ENCODE assay signal across 8 cellular contexts in genomic region chr7:94656925-94657731, GRCh38. TPM values are rescaled to one million over a fixed set of nuclear protein-coding genes. Genes with fewer than 3 reads are reported as not detected.
A peak's percentile ranks its signal among the peaks of the same experiment; 100 is the strongest.
DNase-seq lines count a peak whose midpoint lies in the region; ATAC-seq, FAIRE-seq and TF ChIP-seq lines count a peak whose summit lies in the region.

No MANE protein-coding gene starts in this region.

- H3K4me1 Mint-ChIP-seq in activated CD4-positive, alpha-beta T cell treated with anti-CD3 and anti-CD28 coated beads for 36 hours = peaks cover 20% of the 10 kb centered on the region

- no peaks in the 10 kb centered on the region for H3K36me3 Mint-ChIP-seq in activated CD4-positive, alpha-beta T cell treated with anti-CD3 and anti-CD28 coated beads for 36 hours (ENCODE audit: low read depth)

- H3K9ac ChIP-seq in GM12878 (ENCODE audit: control insufficient read depth, insufficient read depth, low read length) = peak overlapping the region; percentile 17; the same call in 1 of the 2 replicates

- H3K4me1 ChIP-seq in OCI-LY7 (ENCODE audit: insufficient read depth, low read length, poor library complexity, severe bottlenecking) (no peaks in the 10 kb centered on the region), GM12878 (ENCODE audit: control insufficient read depth, insufficient read depth, low read length) (no peaks in the 10 kb centered on the region; the same call in 1 of the 2 replicates)

- SMC1A ChIA-PET in GM12878 (lab: Charles Lee; ENCODE audit: uncharacterized antibody, unreplicated experiment) = interaction anchor here (0.8 to 5.6 kb wide), 15 partner anchors 10 to 843 kb away, joined by 3 to 57 read pairs (median 3); no protein-coding TSS in a partner anchor

- TF ChIP-seq CTCF in OCI-LY7 (conservative IDR thresholded peaks at IDR 0.05; ENCODE audit: low read length) (no peak), GM12878 (IDR thresholded peaks at IDR 0.05 in 2 of 3, conservative IDR thresholded peaks at IDR 0.05 in 1 of 3; ENCODE audit: control insufficient read depth in 2 of 3, extremely low read depth in 1 of 3, insufficient read depth in 1 of 3, low read depth in 3 of 3, low read length in 3 of 3) (no peak), kidney epithelial cell (IDR thresholded peaks at IDR 0.05; ENCODE audit: insufficient read depth, low read length, poor library complexity, severe bottlenecking) (no peak)

- intact Hi-C loops in activated CD4-positive, alpha-beta T cell treated with anti-CD3 and anti-CD28 coated beads for 36 hours (cut with DNase I, micrococcal nuclease) = loop anchor here (1.0 to 10.0 kb wide), 5 partner anchors 147 to 1822 kb away; partner anchors contain the start of gene CDK6 (in 1 of the 2)
- intact Hi-C loops in OCI-LY7 (cut with micrococcal nuclease; ENCODE audit: unreplicated experiment) = loop anchor here (1.0 kb wide), 2 partner anchors 147 to 208 kb away; no protein-coding TSS in a partner anchor
- intact Hi-C loops in GM12878 (cut with micrococcal nuclease; ENCODE audit: unreplicated experiment) = loop anchor here (1.0 to 10.0 kb wide), 4 partner anchors 145 to 1028 kb away; no protein-coding TSS in a partner anchor

- peaks cover 23% of the 10 kb centered on the region for H3K27me3 Mint-ChIP-seq in activated CD4-positive, alpha-beta T cell treated with anti-CD3 and anti-CD28 coated beads for 36 hours

- WGBS in GM12878 (ENCODE audit: insufficient coverage, insufficient replicate concordance, low lambda C conversion rate, missing lambda C conversion rate) = 35% methylated on average over 36 of the region's 36 CpGs

- no peak for TF ChIP-seq POLR2A in GM12878 (IDR thresholded peaks at IDR 0.05; ENCODE audit: low read depth, low read length)

- H3K9me3 Mint-ChIP-seq in activated CD4-positive, alpha-beta T cell treated with anti-CD3 and anti-CD28 coated beads for 36 hours (ENCODE audit: low read depth) = no peaks in the 10 kb centered on the region

- H2AFZ ChIP-seq in OCI-LY7 (ENCODE audit: low read length) (peak overlapping the region; percentile 45), GM12878 (ENCODE audit: control insufficient read depth, low read depth, low read length) (peak overlapping the region; percentile 82)

- peak overlapping the region; percentile 5 for H3K27ac Mint-ChIP-seq in activated CD4-positive, alpha-beta T cell treated with anti-CD3 and anti-CD28 coated beads for 36 hours

- no peaks in the 10 kb centered on the region for H3K9me2 ChIP-seq in OCI-LY7 (ENCODE audit: insufficient read depth, low read length)

- CTCF ChIA-PET in activated CD4-positive, alpha-beta T cell treated with anti-CD3 and anti-CD28 coated beads for 36 hours (lab: Charles Lee) = interaction anchor here (0.6 to 1.1 kb wide), 6 partner anchors 15 to 844 kb away, joined by 3 to 13 read pairs (median 3); no protein-coding TSS in a partner anchor
- CTCF ChIA-PET in OCI-LY7 (lab: Charles Lee; ENCODE audit: unreplicated experiment) = interaction anchor here (0.6 to 0.9 kb wide), 2 partner anchors 24 to 208 kb away, joined by 3 read pairs; no protein-coding TSS in a partner anchor
- CTCF ChIA-PET in GM12878 (lab: Yijun Ruan, JAX) = interaction anchor here (0.6 to 4.3 kb wide), 10 partner anchors 30 to 1033 kb away, joined by 3 to 45 read pairs (median 4); no protein-coding TSS in a partner anchor

- in situ Hi-C loops in GM12878 (cut with MboI) = no loop called here

- peak overlapping the region; percentile 88 for H3K4me2 ChIP-seq in OCI-LY7 (ENCODE audit: low read length)
- H3K4me2 ChIP-seq in GM12878 (ENCODE audit: control insufficient read depth, insufficient read depth) = peak overlapping the region; percentile 84

- H3K4me3 ChIP-seq in OCI-LY7 (ENCODE audit: low read depth, low read length, poor library complexity, severe bottlenecking) (peak overlapping the region; percentile 71), GM12878 (peak overlapping the region; percentile 71), kidney epithelial cell (ENCODE audit: low read depth, low read length) (peak overlapping the region; percentile 52)

- POLR2A ChIA-PET in activated CD4-positive, alpha-beta T cell treated with anti-CD3 and anti-CD28 coated beads for 36 hours (lab: Charles Lee) = interaction anchor here (0.6 kb wide), 1 partner anchor 61 kb away, joined by 4 read pairs; no protein-coding TSS in a partner anchor
- POLR2A ChIA-PET in OCI-LY7 (lab: Charles Lee) = interaction anchor here (0.6 to 3.6 kb wide), 11 partner anchors 12 to 1159 kb away, joined by 3 to 14 read pairs (median 4); no protein-coding TSS in a partner anchor
- POLR2A ChIA-PET in GM12878 (lab: Charles Lee) = interaction anchor here (1.1 to 3.0 kb wide), 3 partner anchors 26 to 212 kb away, joined by 3 to 9 read pairs (median 4); partner anchors contain the start of gene CASD1

- H3K36me3 ChIP-seq in OCI-LY7 (ENCODE audit: insufficient read depth, low read length) = no peaks in the 10 kb centered on the region
- no peaks in the 10 kb centered on the region for H3K36me3 ChIP-seq in GM12878 (ENCODE audit: control insufficient read depth in 2 of 2, insufficient read depth in 2 of 2, low read length in 1 of 2)
- no peaks in the 10 kb centered on the region for H3K36me3 ChIP-seq in kidney epithelial cell (ENCODE audit: control insufficient read depth, insufficient read depth, low read length)

- H3K4me3 Mint-ChIP-seq in activated CD4-positive, alpha-beta T cell treated with anti-CD3 and anti-CD28 coated beads for 36 hours = peak overlapping the region; percentile 67

- BruUV-seq in OCI-LY7 (replicated peaks; lab: Mats Ljungman, UMichigan) = no TSS peak
- no TSS peak for BruUV-seq in GM12878 (replicated peaks; lab: Mats Ljungman, UMichigan)

- FAIRE-seq in GM12878 (lab: Jason Lieb, UNC) = no peak

- H3K9me3 ChIP-seq in OCI-LY7 (ENCODE audit: low read length) (no peaks in the 10 kb centered on the region), GM12878 (replicated peaks; ENCODE audit: control insufficient read depth, insufficient read depth, low read length) (no peaks in the 10 kb centered on the region; the same call in 2 of the 3 replicates)

- no peak for TF ChIP-seq RAD21 in GM12878 (IDR thresholded peaks at IDR 0.05; ENCODE audit: insufficient read depth, low read depth, low read length)

- peaks cover 36% of the 10 kb centered on the region for H3K79me2 ChIP-seq in OCI-LY7 (ENCODE audit: insufficient read depth, low read depth, low read length)
- H3K79me2 ChIP-seq in GM12878 (ENCODE audit: control insufficient read depth, insufficient read depth, low read length) = peaks cover 12% of the 10 kb centered on the region

- H3K27me3 ChIP-seq in GM12878 (replicated peaks in 1 of 2; ENCODE audit: control insufficient read depth in 2 of 2, insufficient read depth in 2 of 2, low read length in 1 of 2) = no peaks in the 10 kb centered on the region
- no peaks in the 10 kb centered on the region for H3K27me3 ChIP-seq in kidney epithelial cell (ENCODE audit: control insufficient read depth, insufficient read depth, low read length)

- TF ChIP-seq EP300 in GM12878 (IDR thresholded peaks at IDR 0.05; ENCODE audit: borderline replicate concordance in 1 of 2, control insufficient read depth in 1 of 2, low read depth in 2 of 2, low read length in 2 of 2) = no peak

- no peak for ATAC-seq in activated CD4-positive, alpha-beta T cell treated with anti-CD3 and anti-CD28 coated beads for 36 hours
- peak; percentile 3; the same call in 2 of the 3 replicates for ATAC-seq in GM12878

- no peaks in the 10 kb centered on the region for H4K20me1 ChIP-seq in OCI-LY7 (ENCODE audit: insufficient read depth, low read length)
- H4K20me1 ChIP-seq in GM12878 (ENCODE audit: control insufficient read depth, insufficient read depth) = no peaks in the 10 kb centered on the region

- peak overlapping the region; percentile 42 for H3K27ac ChIP-seq in OCI-LY7 (ENCODE audit: low read depth, low read length, poor library complexity, severe bottlenecking)
- H3K27ac ChIP-seq in GM12878 (ENCODE audit: control insufficient read depth, insufficient read depth) = no peak overlapping the region

- DNase-seq in activated CD4-positive, alpha-beta T cell treated with anti-CD3 and anti-CD28 coated beads for 36 hours = peak; percentile 41
- no peak for DNase-seq in activated CD4-positive, alpha-beta T cell treated with anti-CD3 and anti-CD28 coated beads for 1 hour
- DNase-seq in OCI-LY7 (ENCODE audit: low spot score) (peak; percentile 72), GM12878 (ENCODE audit: low read depth, low spot score) (no peak), kidney epithelial cell (ENCODE audit: low read depth) (no peak), NOMO-1 treated with dmso at 0.1 percent for 144 hours (lab: John Stamatoyannopoulos, UW; ENCODE audit: unreplicated experiment) (no peak), OCI-M2 (lab: John Stamatoyannopoulos, UW; ENCODE audit: unreplicated experiment) (no peak)
- DNase-seq in stimulated activated CD8-positive, alpha-beta memory T cell treated with anti-CD3 and anti-CD28 coated beads, Interleukin-4, amount 100 ng/mL, for 48 hours = peak; percentile 30

- RAD21 ChIA-PET in GM12878 (lab: Charles Lee; ENCODE audit: unreplicated experiment) = interaction anchor here (0.7 to 6.0 kb wide), 8 partner anchors 26 to 820 kb away, joined by 3 to 92 read pairs (median 4); no protein-coding TSS in a partner anchor

TF ChIP-seq in GM12878, 131 proteins besides CTCF, POLR2A, EP300 and RAD21 (continues in another document):
- 0 out of 2 replicates have a peak, but pooled peaks have one; percentile 7 for TF ChIP-seq PML (IDR thresholded peaks at IDR 0.05; ENCODE audit: low read length)
- peak; percentile 81 for TF ChIP-seq YY1 (IDR thresholded peaks at IDR 0.05; ENCODE audit: low read depth, low read length)

RNA-seq across cellular contexts. Expression of gene SGCE, which starts 1.2 kb away (rescaled TPM):
- 1 to 10 TPM in 1 of 2 experiments, under 1 TPM in 1; 0.39 to 1.1 TPM for total RNA-seq in activated CD4-positive, alpha-beta T cell treated with anti-CD3 and anti-CD28 coated beads for 36 hours
- total RNA-seq in OCI-LY7 (2014; rRNA removed; shearing (Covaris generic)) = 27.1 and 40.2 TPM in 2 replicates
- total RNA-seq in OCI-LY7 (2022) (23.5 and 25.4 TPM in 2 replicates), GM12878 (2014; rRNA removed) (51.5 and 55.0 TPM in 2 replicates), GM12878 (2014; rRNA removed; fragmentation: Illumina TruSeq; extraction: Trizol) (53.3 and 55.9 TPM in 2 replicates), GM12878 (2021) (38.6 and 44.1 TPM in 2 replicates), kidney epithelial cell (24.9 and 33.6 TPM in 2 replicates)
- total RNA-seq in GM12878 (2013; cell fraction: nucleolus; rRNA removed) = 114 and 121 TPM in 2 replicates
- 22.5 TPM for polyA plus RNA-seq in GM12878 (2011; ENCODE audit: low read depth)
- polyA plus RNA-seq in GM12878 (2011; rRNA removed) (42.5 and 45.1 TPM in 2 replicates), GM12878 (2014; fragmentation: Illumina TruSeq; extraction: Trizol) (59.6 and 71.2 TPM in 2 replicates), GM12878 (2014; fragmentation: Nextera tagmentation; extraction: Ambion mirVana) (10 to 100 TPM; 30.5 to 46.3 TPM), GM12878 (2014; rRNA removed) (36.6 and 47.0 TPM in 2 replicates), GM12878 (2016; fragmentation: Nextera tagmentation; extraction: Ambion mirVana) (10 to 100 TPM; 78.5 to 80.1 TPM)
- 16.5 and 17.1 TPM in 2 replicates for polyA plus RNA-seq in GM12878 (2011; cell fraction: cytosol; rRNA removed)
- 30.0 and 35.1 TPM in 2 replicates for polyA plus RNA-seq in GM12878 (2011; cell fraction: nucleus; rRNA removed)
- polyA plus RNA-seq in GM12878 (2012) = 25.6 and 32.4 TPM in 2 replicates
- polyA minus RNA-seq in GM12878 (2011; rRNA and poly(A)+ RNA removed) = 30.1 and 33.0 TPM in 2 replicates
- 8.0 and 9.6 TPM in 2 replicates for polyA minus RNA-seq in GM12878 (2011; cell fraction: cytosol; rRNA and poly(A)+ RNA removed)
- polyA minus RNA-seq in GM12878 (2011; cell fraction: nucleus; rRNA and poly(A)+ RNA removed) = 53.1 and 79.7 TPM in 2 replicates

Comparison
In these comparisons a context has a peak if more than half of its experiments do, and no peak if none do; other contexts are left out.
1. DNase-seq: peak in activated CD4-positive, alpha-beta T cell treated with anti-CD3 and anti-CD28 coated beads for 36 hours (single experiment), OCI-LY7 (single experiment) and stimulated activated CD8-positive, alpha-beta memory T cell treated with anti-CD3 and anti-CD28 coated beads, Interleukin-4, amount 100 ng/mL, for 48 hours (single experiment); none in activated CD4-positive, alpha-beta T cell treated with anti-CD3 and anti-CD28 coated beads for 1 hour (single experiment), GM12878 (single experiment), kidney epithelial cell (single experiment), NOMO-1 treated with dmso at 0.1 percent for 144 hours (single experiment) and OCI-M2 (single experiment).
2. RNA of gene SGCE, which starts 1.2 kb away (total RNA-seq): 38.6 to 121 TPM in GM12878, 24.9 to 33.6 TPM in kidney epithelial cell and 23.5 to 40.2 TPM in OCI-LY7; 0.39 to 1.1 TPM in activated CD4-positive, alpha-beta T cell treated with anti-CD3 and anti-CD28 coated beads for 36 hours; every median in the first group is over 10 times any median in the second.
3. Peak in every context shown above with its lines, with median percentiles within 50 percentile points of each other: H3K4me3 ChIP-seq.